Comparison of ENCODE assay signal across 30 cellular contexts in the genomic region with DNA sequence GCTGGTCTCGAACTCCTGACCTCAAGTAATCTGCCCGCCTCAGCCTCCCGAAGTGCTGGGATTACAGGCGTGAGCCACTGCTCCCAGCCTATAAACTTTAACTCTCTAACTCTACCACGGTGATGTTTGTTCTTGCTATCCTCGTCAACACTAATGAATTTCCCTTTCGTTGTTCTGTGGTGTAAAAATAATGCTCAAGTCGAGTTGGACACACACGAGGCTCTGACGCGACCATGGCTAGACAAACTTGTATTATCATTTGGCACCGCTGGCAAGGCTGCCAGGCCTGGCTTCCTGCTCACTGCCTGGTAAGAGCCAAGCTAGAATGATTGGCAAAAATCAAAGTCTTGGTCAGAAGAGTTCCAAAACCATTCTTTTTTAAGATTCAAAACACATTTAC.
A peak's percentile ranks its signal among the peaks of the same experiment; 100 is the strongest.
DNase-seq lines count a peak whose midpoint lies in the region; ATAC-seq and TF ChIP-seq lines count a peak whose summit lies in the region.
"Had no signal": no experiment of that assay in that cellular context is flagged by ENCODE, and none has a peak within 500 bp of the region (broad histone marks: within the 10 kb centered on the region; RNA-seq: fewer than 3 reads in every experiment).

No MANE protein-coding gene starts in this region.

- H3K79me2 ChIP-seq in GM23248 (ENCODE audit: insufficient read depth) = no peaks in the 10 kb centered on the region
- H3K79me2 ChIP-seq in osteoblast (ENCODE audit: insufficient read depth, low read length) = no peaks in the 10 kb centered on the region
- H3K79me2 ChIP-seq: hepatocyte had no signal

- H3K9me3 Mint-ChIP-seq in CD8-positive, alpha-beta memory T cell = no peaks in the 10 kb centered on the region
- no peaks in the 10 kb centered on the region for H3K9me3 Mint-ChIP-seq in type B pancreatic cell
- H3K9me3 Mint-ChIP-seq: activated T-cell treated with anti-CD3 and anti-CD28 coated beads, Interleukin-2, amount 50 U/mL, for 4 hours; neural crest cell had no signal

- intact Hi-C loops in Right ventricle myocardium superior (cut with DNase I) = no loop called here

- H3K36me3 Mint-ChIP-seq in CD8-positive, alpha-beta memory T cell = no peaks in the 10 kb centered on the region
- no peaks in the 10 kb centered on the region for H3K36me3 Mint-ChIP-seq in type B pancreatic cell
- H3K36me3 Mint-ChIP-seq: T-cell had no signal

- peak overlapping the region in 4 of 7 donors; percentile 7 to 74 (median 38) for H3K4me3 Mint-ChIP-seq in CD8-positive, alpha-beta memory T cell
- no peak overlapping the region for H3K4me3 Mint-ChIP-seq in type B pancreatic cell
- H3K4me3 Mint-ChIP-seq: activated CD4-positive, alpha-beta T cell treated with anti-CD3 and anti-CD28 coated beads for 36 hours; activated T-cell treated with anti-CD3 and anti-CD28 coated beads, Interleukin-2, amount 50 U/mL, for 4 hours; neural crest cell; T-cell had no signal

- H3K9me2 ChIP-seq in GM23248 (ENCODE audit: insufficient read depth) = no peaks in the 10 kb centered on the region

- in situ Hi-C loops in GM23248 (cut with MboI) = no loop called here

- no peaks in the 10 kb centered on the region for H3K9me3 ChIP-seq in CD8-positive, alpha-beta memory T cell (ENCODE audit: low read length)
- H3K9me3 ChIP-seq in GM23248 (ENCODE audit: low read depth) = no peaks in the 10 kb centered on the region
- no peaks in the 10 kb centered on the region for H3K9me3 ChIP-seq in osteoblast (ENCODE audit: low read depth, low read length)
- H3K9me3 ChIP-seq: MG63, SJSA1, vagina had no signal

- DNase-seq in CD8-positive, alpha-beta memory T cell = no peak
- DNase-seq in GM23248 (no peak), Right ventricle myocardium superior (peak; percentile 73), osteoblast (ENCODE audit: insufficient read length, low spot score, missing footprints) (no peak), type B pancreatic cell (ENCODE audit: extremely low spot score, unreplicated experiment) (no peak), H7 (no peak)
- DNase-seq in stimulated activated CD8-positive, alpha-beta memory T cell treated with anti-CD3 and anti-CD28 coated beads, Interleukin-4, amount 100 ng/mL, for 48 hours = no peak
- DNase-seq: activated CD4-positive, alpha-beta T cell treated with anti-CD3 and anti-CD28 coated beads for 36 hours; activated naive CD4-positive, alpha-beta T cell treated with anti-CD3 and anti-CD28 coated beads, Interleukin-2, amount 50 U/mL, for 16 hours; activated T-cell treated with anti-CD3 and anti-CD28 coated beads, Interleukin-2, amount 50 U/mL, for 4 hours; C1 segment of cervical spinal cord; Calu3; DND-41; effector CD8-positive, alpha-beta T cell; erythroblast; foreskin keratinocyte; KBM-7; MG63; NCI-H1436; NCI-H2171; NCI-H510A treated with DMSO at 0.1 percent for 48 hours; T-cell had no signal

- H3K27ac ChIP-seq in CD8-positive, alpha-beta memory T cell (ENCODE audit: low read depth, low read length) = no peak overlapping the region
- H3K27ac ChIP-seq in GM23248 = no peak overlapping the region
- H3K27ac ChIP-seq in osteoblast (ENCODE audit: low read depth, low read length) = no peak overlapping the region
- H3K27ac ChIP-seq: foreskin keratinocyte, hepatocyte, SJSA1, vagina had no signal

- CTCF ChIA-PET in CD8-positive, alpha-beta memory T cell (lab: Charles Lee) = interaction anchor here (1.2 to 2.4 kb wide), 2 partner anchors 9 to 169 kb away, joined by 7 to 14 read pairs; no protein-coding TSS in a partner anchor

- H3K4me2 ChIP-seq in GM23248 (ENCODE audit: unreplicated experiment) = no peak overlapping the region
- no peak overlapping the region for H3K4me2 ChIP-seq in osteoblast (ENCODE audit: insufficient read depth, low read length)
- H3K4me2 ChIP-seq: hepatocyte had no signal

- no peaks in the 10 kb centered on the region for H3K27me3 ChIP-seq in CD8-positive, alpha-beta memory T cell (ENCODE audit: insufficient read depth, low read length, poor library complexity, severe bottlenecking)
- H3K27me3 ChIP-seq in GM23248 (replicated peaks; ENCODE audit: insufficient read depth) = no peaks in the 10 kb centered on the region
- H3K27me3 ChIP-seq in osteoblast (ENCODE audit: insufficient read depth, low read length) = no peaks in the 10 kb centered on the region
- H3K27me3 ChIP-seq in H7 (ENCODE audit: control insufficient read depth, insufficient read depth, low read length) = no peaks in the 10 kb centered on the region
- H3K27me3 ChIP-seq: foreskin keratinocyte, hepatocyte, MG63, SJSA1, vagina had no signal

- WGBS in GM23248 (ENCODE audit: low coverage in 1 of 2, low lambda C conversion rate in 2 of 2, missing lambda C conversion rate in 2 of 2), 2 experiments = 21 to 26% methylated on average over 12 of the region's 12 CpGs

- TF ChIP-seq CTCF in osteoblast (IDR thresholded peaks at IDR 0.05; ENCODE audit: extremely low read depth, low read depth, low read length) (no peak), type B pancreatic cell (conservative IDR thresholded peaks at IDR 0.05) (no peak)

- no peak overlapping the region for H3K9ac ChIP-seq in GM23248

- no peaks in the 10 kb centered on the region for H3F3A ChIP-seq in GM23248 (ENCODE audit: insufficient read depth)

- peaks cover 42% of the 10 kb centered on the region for H3K4me1 ChIP-seq in CD8-positive, alpha-beta memory T cell (ENCODE audit: insufficient read depth, low read length)
- H3K4me1 ChIP-seq in GM23248 (ENCODE audit: insufficient read depth) = no peaks in the 10 kb centered on the region
- no peaks in the 10 kb centered on the region for H3K4me1 ChIP-seq in osteoblast (ENCODE audit: insufficient read depth, low read length)
- H3K4me1 ChIP-seq: vagina had no signal

- H3K27ac Mint-ChIP-seq in CD8-positive, alpha-beta memory T cell = no peak overlapping the region
- H3K27ac Mint-ChIP-seq in type B pancreatic cell = no peak overlapping the region
- H3K27ac Mint-ChIP-seq: activated CD4-positive, alpha-beta T cell treated with anti-CD3 and anti-CD28 coated beads for 36 hours; progenitor cell of endocrine pancreas had no signal

- POLR2A ChIA-PET in CD8-positive, alpha-beta memory T cell (lab: Charles Lee) = interaction anchor here (0.7 to 5.4 kb wide), 3 partner anchors 9 to 168 kb away, joined by 3 to 57 read pairs (median 4); a partner anchor contains a TSS

- H3K4me3 ChIP-seq in CD8-positive, alpha-beta memory T cell (ENCODE audit: low read length) = no peak overlapping the region
- H3K4me3 ChIP-seq in GM23248 (no peak overlapping the region), osteoblast (ENCODE audit: insufficient read depth, low read length) (no peak overlapping the region), H7 (ENCODE audit: insufficient read depth, low read depth, low read length) (no peak overlapping the region)
- H3K4me3 ChIP-seq: GM12878, hepatocyte, MG63, SJSA1, skin epidermis, vagina had no signal

- H3K4me1 Mint-ChIP-seq in CD8-positive, alpha-beta memory T cell = peaks cover 47 to 63% (median 61%) of the 10 kb centered on the region in 3 donors
- peaks cover 29% of the 10 kb centered on the region for H3K4me1 Mint-ChIP-seq in type B pancreatic cell (ENCODE audit: unreplicated experiment)

- ATAC-seq in Right ventricle myocardium superior (ENCODE audit: poor library complexity) = peak; percentile 75
- ATAC-seq: activated CD4-positive, alpha-beta T cell treated with anti-CD3 and anti-CD28 coated beads for 36 hours; activated T-cell treated with anti-CD3 and anti-CD28 coated beads, Interleukin-2, amount 50 U/mL, for 4 hours; foreskin keratinocyte; GM12878; left lobe of liver; T-cell had no signal

- H3K27me3 Mint-ChIP-seq in CD8-positive, alpha-beta memory T cell = no peaks in the 10 kb centered on the region
- H3K27me3 Mint-ChIP-seq in type B pancreatic cell = no peaks in the 10 kb centered on the region
- H3K27me3 Mint-ChIP-seq: activated CD4-positive, alpha-beta T cell treated with anti-CD3 and anti-CD28 coated beads for 36 hours; T-cell had no signal

- no peaks in the 10 kb centered on the region for H3K36me3 ChIP-seq in CD8-positive, alpha-beta memory T cell (ENCODE audit: insufficient read depth, low read length)
- H3K36me3 ChIP-seq in GM23248 (ENCODE audit: low read depth) (no peaks in the 10 kb centered on the region), osteoblast (ENCODE audit: insufficient read depth, low read length) (no peaks in the 10 kb centered on the region), H7 (replicated peaks; ENCODE audit: control insufficient read depth, insufficient read depth, low read length) (no peaks in the 10 kb centered on the region)
- H3K36me3 ChIP-seq: MG63, SJSA1, vagina had no signal

- 0 out of 2 replicates have a peak overlapping the region, but pooled peaks have one; percentile 30 for H2AFZ ChIP-seq in GM23248
- peak overlapping the region; percentile 67 for H2AFZ ChIP-seq in osteoblast (ENCODE audit: low read length)
- H2AFZ ChIP-seq: hepatocyte had no signal

- no peaks in the 10 kb centered on the region for H4K20me1 ChIP-seq in GM23248 (ENCODE audit: insufficient read depth)
- no peaks in the 10 kb centered on the region for H4K20me1 ChIP-seq in osteoblast (ENCODE audit: insufficient read depth, low read length)
